ENCODE assay signal across 10 cellular contexts in the genomic region with DNA sequence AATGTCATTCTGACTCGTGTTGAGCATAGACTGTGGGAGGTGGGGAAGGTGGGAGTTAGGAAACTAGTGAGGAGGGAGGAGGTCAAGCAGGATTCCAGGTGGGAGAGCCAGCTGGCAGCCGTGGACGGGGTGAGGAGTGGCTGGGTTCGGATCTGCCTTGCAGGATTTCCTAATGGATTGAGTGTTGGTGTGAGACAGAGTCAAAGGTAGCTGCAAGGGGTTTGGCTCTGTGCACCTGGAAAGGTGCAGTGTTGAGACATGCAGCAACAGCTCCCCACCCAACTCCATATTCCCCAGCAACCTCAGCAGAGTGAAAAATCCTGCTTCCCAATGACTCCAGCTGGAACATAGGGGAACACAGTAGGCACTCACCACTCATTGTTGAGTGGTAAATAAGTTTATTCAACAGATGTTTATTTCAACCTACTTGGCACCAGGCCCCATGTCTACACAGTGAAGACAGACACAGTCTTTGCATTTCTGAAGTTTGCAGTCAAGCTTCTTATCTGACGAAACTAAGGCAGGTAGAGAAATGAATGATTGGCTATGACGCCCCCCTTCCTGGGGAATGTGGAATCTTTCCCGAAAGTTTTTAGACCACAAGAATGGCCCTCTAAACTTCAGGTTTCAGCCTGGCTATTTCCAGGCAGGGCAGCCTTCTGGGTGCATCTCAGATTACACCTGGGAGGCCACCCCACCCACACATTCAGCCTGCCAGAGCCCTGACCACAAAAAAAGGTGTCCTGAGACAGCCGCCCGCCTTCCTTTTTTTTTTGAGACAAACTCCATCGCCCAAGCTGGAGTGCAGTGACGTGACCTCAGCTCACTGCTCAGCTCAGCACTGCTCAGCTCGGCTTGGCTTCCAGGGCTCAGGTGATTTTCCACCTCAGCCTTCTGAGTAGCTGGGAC. TPM values are rescaled to one million over a fixed set of nuclear protein-coding genes. Genes with fewer than 3 reads are reported as not detected.
DNase-seq lines count a peak whose midpoint lies in the region; ATAC-seq and TF ChIP-seq lines count a peak whose summit lies in the region.
"Had no signal": no experiment of that assay in that cellular context is flagged by ENCODE, and none has a peak within 500 bp of the region (broad histone marks: within the 10 kb centered on the region; RNA-seq: fewer than 3 reads in every experiment).

No MANE protein-coding gene starts in this region.

- ATAC-seq in HG02798 (IDR thresholded peaks at IDR 0.05; ENCODE audit: poor library complexity, unreplicated experiment) (peak; percentile 44), HG02642 (IDR thresholded peaks at IDR 0.05; ENCODE audit: poor library complexity, unreplicated experiment) (no peak)

- H3K36me3 Mint-ChIP-seq in Calu3 (ENCODE audit: insufficient read depth, unreplicated experiment) (peaks cover 6% of the 10 kb centered on the region), nephron progenitor cell (ENCODE audit: low read depth) (no peaks in the 10 kb centered on the region)

- H3K4me3 Mint-ChIP-seq in Calu3 (ENCODE audit: low read depth, unreplicated experiment) (peak overlapping the region; percentile 16), nephron progenitor cell (peak overlapping the region; percentile 11)
- H3K4me3 Mint-ChIP-seq: central memory CD8-positive, alpha-beta T cell; stimulated activated naive CD8-positive, alpha-beta T cell treated with anti-CD3 and anti-CD28 coated beads, Interleukin-15, Interleukin-2, amounts not matched to agents 100 ng/mL and 50 ng/mL, for 24 hours had no signal

- H3K9me3 Mint-ChIP-seq in Calu3 (ENCODE audit: low read depth, unreplicated experiment) (no peaks in the 10 kb centered on the region), nephron progenitor cell (no peaks in the 10 kb centered on the region)
- H3K9me3 Mint-ChIP-seq: central memory CD8-positive, alpha-beta T cell; stimulated activated naive CD8-positive, alpha-beta T cell treated with anti-CD3 and anti-CD28 coated beads, Interleukin-15, Interleukin-2, amounts not matched to agents 100 ng/mL and 50 ng/mL, for 24 hours had no signal

- POLR2A ChIA-PET in HEK293T (lab: Yijun Ruan, JAX) = interaction anchor here (0.6 to 1.3 kb wide), 3 partner anchors 8 to 323 kb away, joined by 3 to 6 read pairs (median 3); a partner anchor contains a TSS

- DNase-seq in Calu3 = peak; percentile 83
- DNase-seq in astrocyte of the hippocampus (ENCODE audit: low read depth, low spot score) = peak; percentile 62
- no peak for DNase-seq in nephron progenitor cell
- DNase-seq in HEK293T (ENCODE audit: extremely low spot score) = no peak
- DNase-seq in GDM1 (lab: John Stamatoyannopoulos, UW) = no peak
- DNase-seq in AG08395 (ENCODE audit: low spot score) = no peak

- intact Hi-C loops in Calu3 (cut with micrococcal nuclease; ENCODE audit: unreplicated experiment) = no loop called here

- H3K4me1 Mint-ChIP-seq in Calu3 (ENCODE audit: low read depth, unreplicated experiment) (peaks cover 32% of the 10 kb centered on the region), nephron progenitor cell (peaks cover 46% of the 10 kb centered on the region)
- H3K4me1 Mint-ChIP-seq: central memory CD8-positive, alpha-beta T cell had no signal

- H3K27me3 Mint-ChIP-seq in Calu3 (ENCODE audit: unreplicated experiment) (no peaks in the 10 kb centered on the region), nephron progenitor cell (ENCODE audit: low read depth, poor library complexity) (peaks cover 24% of the 10 kb centered on the region)

- CTCF ChIA-PET in Calu3 (lab: Charles Lee) = interaction anchor here (0.7 to 1.4 kb wide), 5 partner anchors 22 to 181 kb away, joined by 3 to 9 read pairs (median 4); no protein-coding TSS in a partner anchor
- CTCF ChIA-PET in HEK293T (lab: Yijun Ruan, JAX) = interaction anchor here (0.9 to 7.7 kb wide), 3 partner anchors 12 to 77 kb away, joined by 4 to 90 read pairs (median 11); a partner anchor contains a TSS

- TF ChIP-seq CTCF in Calu3 (IDR thresholded peaks at IDR 0.05; ENCODE audit: unreplicated experiment) (no peak), nephron progenitor cell (IDR thresholded peaks at IDR 0.05) (no peak)

- H3K27ac Mint-ChIP-seq in Calu3 (ENCODE audit: unreplicated experiment) (peak overlapping the region; percentile 81), nephron progenitor cell (peak overlapping the region; percentile 81)
- H3K27ac Mint-ChIP-seq: stimulated activated naive CD8-positive, alpha-beta T cell treated with anti-CD3 and anti-CD28 coated beads, Interleukin-15, Interleukin-2, amounts not matched to agents 100 ng/mL and 50 ng/mL, for 24 hours had no signal

- no TSS peak for BruUV-seq in Calu3 (replicated peaks; lab: Mats Ljungman, UMichigan)

TF ChIP-seq in HEK293T, 16 proteins besides CTCF, POLR2A, EP300 and RAD21:
- TF ChIP-seq SUZ12 (IDR thresholded peaks at IDR 0.05) (no peak), NFRKB (IDR thresholded peaks at IDR 0.05) (no peak), ELF4 (IDR thresholded peaks at IDR 0.05) (no peak), FOXA1 (IDR thresholded peaks at IDR 0.05) (no peak), ZNF384 (IDR thresholded peaks at IDR 0.05) (no peak), ARNT (IDR thresholded peaks at IDR 0.05) (no peak), FOXK2 (IDR thresholded peaks at IDR 0.05) (no peak), TARDBP (IDR thresholded peaks at IDR 0.05) (no peak), SP1 (IDR thresholded peaks at IDR 0.05) (no peak), HDGF (IDR thresholded peaks at IDR 0.05; ENCODE audit: borderline replicate concordance) (no peak), BHLHE40 (IDR thresholded peaks at IDR 0.05; ENCODE audit: borderline replicate concordance) (no peak), L3MBTL2 (conservative IDR thresholded peaks at IDR 0.05) (no peak)
- TF ChIP-seq, protein P1, sequence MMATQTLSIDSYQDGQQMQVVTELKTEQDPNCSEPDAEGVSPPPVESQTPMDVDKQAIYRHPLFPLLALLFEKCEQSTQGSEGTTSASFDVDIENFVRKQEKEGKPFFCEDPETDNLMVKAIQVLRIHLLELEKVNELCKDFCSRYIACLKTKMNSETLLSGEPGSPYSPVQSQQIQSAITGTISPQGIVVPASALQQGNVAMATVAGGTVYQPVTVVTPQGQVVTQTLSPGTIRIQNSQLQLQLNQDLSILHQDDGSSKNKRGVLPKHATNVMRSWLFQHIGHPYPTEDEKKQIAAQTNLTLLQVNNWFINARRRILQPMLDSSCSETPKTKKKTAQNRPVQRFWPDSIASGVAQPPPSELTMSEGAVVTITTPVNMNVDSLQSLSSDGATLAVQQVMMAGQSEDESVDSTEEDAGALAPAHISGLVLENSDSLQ (IDR thresholded peaks at IDR 0.05) = no peak
TF ChIP-seq in HEK293T: peak in this region for 0.

RNA-seq across cellular contexts. Expression of a gene that starts 37.9 kb away (rescaled TPM):
- 25.1 and 32.3 TPM in 2 replicates for total RNA-seq in Calu3 (2022)

Comparison
In these comparisons a context has a peak if more than half of its experiments do, and no peak if none do; other contexts are left out.
1. DNase-seq: peak in Calu3 (single experiment) and astrocyte of the hippocampus (single experiment); none in nephron progenitor cell (single experiment), HEK293T (single experiment), GDM1 (single experiment) and AG08395 (single experiment).